ENCODE assay signal across 1 cellular context in genomic region chr20:61580958-61581824, GRCh38.
TF ChIP-seq lines count a peak whose summit lies in the region.

No MANE protein-coding gene starts in this region.

TF ChIP-seq in HepG2, 621 proteins besides CTCF, POLR2A, EP300 and RAD21 (continued from another document):
- TF ChIP-seq DBP (CRISPR knock-in tag; IDR thresholded peaks at IDR 0.05; ENCODE audit: not compliant biosample characterization) = no peak
- no peak for TF ChIP-seq PRPF4 (IDR thresholded peaks at IDR 0.05; ENCODE audit: low read depth, low read length, poor library complexity, severe bottlenecking)
- peak; percentile 57; the same call in 1 of the 2 replicates for TF ChIP-seq ZNF644 (CRISPR knock-in tag; IDR thresholded peaks at IDR 0.05; ENCODE audit: low read depth)
- 0 out of 2 replicates have a peak, but pooled peaks have one; percentile 19 for TF ChIP-seq ZMYM3 (CRISPR knock-in tag; IDR thresholded peaks at IDR 0.05)
- TF ChIP-seq SOX6 (IDR thresholded peaks at IDR 0.05) = no peak
- 0 out of 2 replicates have a peak, but pooled peaks have one; percentile 14 for TF ChIP-seq SOX6 (CRISPR knock-in tag; IDR thresholded peaks at IDR 0.05)
- peak; percentile 38; the same call in 1 of the 2 replicates for TF ChIP-seq TFAP4 (IDR thresholded peaks at IDR 0.05; ENCODE audit: borderline replicate concordance, low read depth)
- no peak for TF ChIP-seq HNRNPL (IDR thresholded peaks at IDR 0.05; ENCODE audit: low read depth, low read length)
- TF ChIP-seq CENPT (CRISPR knock-in tag; IDR thresholded peaks at IDR 0.05; ENCODE audit: low read depth) = no peak
- TF ChIP-seq TBX2 (CRISPR knock-in tag; IDR thresholded peaks at IDR 0.05; ENCODE audit: borderline replicate concordance) = no peak
- TF ChIP-seq IRF9 (CRISPR knock-in tag; IDR thresholded peaks at IDR 0.05; ENCODE audit: borderline replicate concordance) = no peak
- TF ChIP-seq DR1 (CRISPR knock-in tag; IDR thresholded peaks at IDR 0.05) = no peak
- no peak for TF ChIP-seq GTF2F1 (IDR thresholded peaks at IDR 0.05; ENCODE audit: low read length)
- TF ChIP-seq ZNF776 (CRISPR knock-in tag; IDR thresholded peaks at IDR 0.05) = 0 out of 2 replicates have a peak, but pooled peaks have one; percentile 6
- peak; percentile 25 for TF ChIP-seq ZNF687 (CRISPR knock-in tag; IDR thresholded peaks at IDR 0.05)
- TF ChIP-seq HNF4A (CRISPR knock-in tag; IDR thresholded peaks at IDR 0.05) = peak; percentile 46; the same call in 1 of the 2 replicates
- TF ChIP-seq ZNF136 (CRISPR knock-in tag; IDR thresholded peaks at IDR 0.05; ENCODE audit: low read depth) = no peak
TF ChIP-seq in HepG2: peak in this region for 13.
